In the genomic region with DNA sequence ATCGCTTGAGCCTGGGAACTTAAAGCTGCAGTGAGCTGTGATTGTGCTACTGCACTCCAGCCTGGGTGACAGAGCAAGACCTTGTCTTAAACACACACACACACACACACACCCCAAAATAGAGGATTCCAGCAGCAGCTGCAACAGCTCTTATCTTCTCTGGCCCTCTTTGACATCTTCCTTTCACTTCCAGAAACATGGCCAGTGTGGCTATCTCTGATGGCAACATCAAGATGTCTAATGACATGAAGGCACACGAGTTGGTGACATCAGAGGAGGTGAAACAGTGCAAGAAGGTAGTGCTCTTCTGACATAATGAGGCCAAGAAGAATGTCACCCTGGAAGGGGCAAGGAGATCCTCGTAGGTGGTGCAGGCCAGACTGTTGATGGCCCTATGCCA, we compare ENCODE assay signal across 26 cellular contexts. TPM values are rescaled to one million over a fixed set of nuclear protein-coding genes. Genes with fewer than 3 reads are reported as not detected.
DNase-seq lines count a peak whose midpoint lies in the region; ATAC-seq, FAIRE-seq and TF ChIP-seq lines count a peak whose summit lies in the region.
"Had no signal": no experiment of that assay in that cellular context is flagged by ENCODE, and none has a peak within 500 bp of the region (broad histone marks: within the 10 kb centered on the region; RNA-seq: fewer than 3 reads in every experiment).

No MANE protein-coding gene starts in this region.

- H2BK15ac ChIP-seq in neuronal stem cell (ENCODE audit: low read length): no peak overlapping the region

- H2BK12ac ChIP-seq in neuronal stem cell (ENCODE audit: low read length): no peak overlapping the region

- CTCF ChIA-PET in HepG2 (lab: Yijun Ruan, JAX; ENCODE audit: low intra/inter-chr PET ratio, low total read pairs): no interaction called here
- CTCF ChIA-PET in activated CD4-positive, alpha-beta T cell treated with anti-CD3 and anti-CD28 coated beads, Interleukin-2, amount 10 ng/mL, durations not matched to agents 7 days and 5 days (lab: Charles Lee): interaction anchor here (1.1 kb wide), 1 partner anchor 12 kb away, joined by 3 read pairs; no protein-coding TSS in a partner anchor

- H2BK120ac ChIP-seq in neuronal stem cell (ENCODE audit: low read depth, low read length): no peak overlapping the region

- H3K27ac ChIP-seq in HepG2 (ENCODE audit: extremely low read length, insufficient read depth, low read length) (no peak overlapping the region), right lobe of liver (no peak overlapping the region), neuronal stem cell (replicated peaks; ENCODE audit: low read length) (no peak overlapping the region)
- H3K27ac ChIP-seq: 22Rv1; A549; BLaER1 treated with 17β-estradiol and CSF1 and Interleukin-3, amounts not matched to agents 10 nM and 100 nM; C4-2B had no signal

- DNase-seq in HepG2 (ENCODE audit: low spot score) (no peak), right lobe of liver (no peak), bronchial epithelial cell (ENCODE audit: low read depth) (no peak), neuronal stem cell (ENCODE audit: low spot score) (no peak), NCI-H69 (lab: John Stamatoyannopoulos, UW) (no peak), DMS153 treated with DMSO at 0.1 percent for 48 hours (lab: John Stamatoyannopoulos, UW; ENCODE audit: unreplicated experiment) (no peak)
- no peak for DNase-seq in activated CD4-positive, alpha-beta T cell treated with anti-CD3 and anti-CD28 coated beads, Interleukin-2, amount 10 ng/mL, durations not matched to agents 7 days and 5 days
- DNase-seq: AML-193; Caco-2; Calu3; CD4-positive, alpha-beta T cell; CD8-positive, alpha-beta T cell; DMS53; DMS79; DND-41; EL; GDM1 had no signal

- H3K9ac ChIP-seq in HepG2 (ENCODE audit: insufficient read depth, low read depth, low read length) (no peak overlapping the region), neuronal stem cell (ENCODE audit: low read depth, low read length, poor library complexity) (no peak overlapping the region)
- H3K9ac ChIP-seq: BLaER1 treated with 17β-estradiol and CSF1 and Interleukin-3, amounts not matched to agents 10 nM and 100 nM had no signal

- no peaks in the 10 kb centered on the region for H3K79me2 ChIP-seq in HepG2 (ENCODE audit: insufficient read depth, low read length)

- H2BK5ac ChIP-seq in neuronal stem cell (ENCODE audit: low read length): peak overlapping the region; percentile 25

- TF ChIP-seq EP300 in HepG2 (IDR thresholded peaks at IDR 0.05; ENCODE audit: low read depth in 2 of 2, low read length in 2 of 2) (no peak), HepG2 (CRISPR knock-in tag; IDR thresholded peaks at IDR 0.05; ENCODE audit: borderline replicate concordance) (no peak)

- in situ Hi-C loops in HepG2 (cut with HindIII; ENCODE audit: extremely low pct_ligation_motif_present, low pct_unique_long_range_greater_than_20kb): no loop called here

- POLR2A ChIA-PET in HepG2 (lab: Yijun Ruan, JAX): no interaction called here
- POLR2A ChIA-PET in activated CD4-positive, alpha-beta T cell treated with anti-CD3 and anti-CD28 coated beads, Interleukin-2, amount 10 ng/mL, durations not matched to agents 7 days and 5 days (lab: Charles Lee): no interaction called here

- no peak overlapping the region for H4K91ac ChIP-seq in neuronal stem cell (ENCODE audit: low read depth, low read length, poor library complexity)

- H4K20me1 ChIP-seq in HepG2 (ENCODE audit: insufficient read depth, low read length): no peaks in the 10 kb centered on the region
- H4K20me1 ChIP-seq: BLaER1 treated with 17β-estradiol and CSF1 and Interleukin-3, amounts not matched to agents 10 nM and 100 nM had no signal

- H3K4me3 ChIP-seq in HepG2 (replicated peaks in 1 of 3; ENCODE audit: insufficient read depth in 1 of 3, low read depth in 2 of 3, low read length in 3 of 3) (no peak overlapping the region), right lobe of liver (no peak overlapping the region), bronchial epithelial cell (ENCODE audit: low read depth, low read length) (no peak overlapping the region), neuronal stem cell (ENCODE audit: low read length in 2 of 2) (no peak overlapping the region)
- H3K4me3 ChIP-seq: A549; BLaER1 treated with 17β-estradiol and CSF1 and Interleukin-3, amounts not matched to agents 10 nM and 100 nM; GM12878 had no signal

- H3K36me3 ChIP-seq in HepG2 (replicated peaks in 1 of 2; ENCODE audit: control insufficient read depth in 1 of 2, insufficient read depth in 2 of 2, low read length in 2 of 2): no peaks in the 10 kb centered on the region
- no peaks in the 10 kb centered on the region for H3K36me3 ChIP-seq in right lobe of liver
- H3K36me3 ChIP-seq in bronchial epithelial cell (ENCODE audit: control insufficient read depth, insufficient read depth, low read length): no peaks in the 10 kb centered on the region
- no peaks in the 10 kb centered on the region for H3K36me3 ChIP-seq in neuronal stem cell (replicated peaks in 1 of 2; ENCODE audit: control insufficient read depth in 2 of 2, insufficient read depth in 2 of 2, low read length in 2 of 2)
- H3K36me3 ChIP-seq: BLaER1 treated with 17β-estradiol and CSF1 and Interleukin-3, amounts not matched to agents 10 nM and 100 nM had no signal

- TF ChIP-seq POLR2A in HepG2 (IDR thresholded peaks at IDR 0.05; ENCODE audit: insufficient read depth in 1 of 2, low read depth in 2 of 2, low read length in 2 of 2) (no peak), right lobe of liver (IDR thresholded peaks at IDR 0.05) (no peak)

- no peaks in the 10 kb centered on the region for H3K36me3 Mint-ChIP-seq in activated CD4-positive, alpha-beta T cell treated with anti-CD3 and anti-CD28 coated beads, Interleukin-2, amount 10 ng/mL, durations not matched to agents 7 days and 5 days (ENCODE audit: low read depth)
- H3K36me3 Mint-ChIP-seq: CD8-positive, alpha-beta T cell had no signal

- no peak overlapping the region for H3K4me3 Mint-ChIP-seq in activated CD4-positive, alpha-beta T cell treated with anti-CD3 and anti-CD28 coated beads, Interleukin-2, amount 10 ng/mL, durations not matched to agents 7 days and 5 days
- H3K4me3 Mint-ChIP-seq: B cell; CD4-positive, alpha-beta T cell; CD8-positive, alpha-beta T cell had no signal

- H3K4me2 ChIP-seq in HepG2 (ENCODE audit: low read depth, low read length) (no peak overlapping the region), neuronal stem cell (ENCODE audit: insufficient read depth, low read length, poor library complexity, severe bottlenecking) (no peak overlapping the region)
- H3K4me2 ChIP-seq: A549; BLaER1 treated with 17β-estradiol and CSF1 and Interleukin-3, amounts not matched to agents 10 nM and 100 nM had no signal

- intact Hi-C loops in HepG2 (cut with micrococcal nuclease; ENCODE audit: unreplicated experiment) (no loop called here), right lobe of liver (cut with DNase I) (no loop called here)

- H3K18ac ChIP-seq in neuronal stem cell (ENCODE audit: low read length): no peak overlapping the region

- no peak for TF ChIP-seq RAD21 in HepG2 (CRISPR knock-in tag; IDR thresholded peaks at IDR 0.05)

- H3K27me3 Mint-ChIP-seq in activated CD4-positive, alpha-beta T cell treated with anti-CD3 and anti-CD28 coated beads, Interleukin-2, amount 10 ng/mL, durations not matched to agents 7 days and 5 days: peaks cover 2% of the 10 kb centered on the region
- H3K27me3 Mint-ChIP-seq: B cell; CD4-positive, alpha-beta T cell had no signal

- WGBS in HepG2 (ENCODE audit: low lambda C conversion rate): 20% methylated on average over 2 of the region's 3 CpGs
- WGBS in right lobe of liver (ENCODE audit: insufficient coverage, low coverage, low lambda C conversion rate, missing lambda C conversion rate): 57% methylated on average over 1 of the region's 3 CpGs
- no CpG with 5 or more reads among the region's 3 CpGs for WGBS in neuronal stem cell (ENCODE audit: extremely low coverage in 2 of 2, insufficient read length in 2 of 2, insufficient replicate concordance in 1 of 2), 2 donors

- no peaks in the 10 kb centered on the region for H3K27me3 ChIP-seq in HepG2 (ENCODE audit: control insufficient read depth in 1 of 2, insufficient read depth in 2 of 2, low read length in 2 of 2)
- no peaks in the 10 kb centered on the region for H3K27me3 ChIP-seq in right lobe of liver
- H3K27me3 ChIP-seq in bronchial epithelial cell (ENCODE audit: control insufficient read depth, insufficient read depth, low read length): no peaks in the 10 kb centered on the region
- no peaks in the 10 kb centered on the region for H3K27me3 ChIP-seq in neuronal stem cell (ENCODE audit: control insufficient read depth in 3 of 3, insufficient read depth in 3 of 3, low read depth in 1 of 3, low read length in 3 of 3)
- H3K27me3 ChIP-seq: BLaER1 treated with 17β-estradiol and CSF1 and Interleukin-3, amounts not matched to agents 10 nM and 100 nM had no signal

- no peaks in the 10 kb centered on the region for H3K9me3 Mint-ChIP-seq in activated CD4-positive, alpha-beta T cell treated with anti-CD3 and anti-CD28 coated beads, Interleukin-2, amount 10 ng/mL, durations not matched to agents 7 days and 5 days
- H3K9me3 Mint-ChIP-seq: CD4-positive, alpha-beta T cell; CD8-positive, alpha-beta T cell had no signal

- H4K8ac ChIP-seq in neuronal stem cell (ENCODE audit: low read depth, low read length): no peak overlapping the region

- H3K14ac ChIP-seq in neuronal stem cell (ENCODE audit: low read length): no peak overlapping the region

- H3K9me3 ChIP-seq in HepG2 (ENCODE audit: low read length) (no peaks in the 10 kb centered on the region), right lobe of liver (no peaks in the 10 kb centered on the region), neuronal stem cell (replicated peaks in 1 of 2; ENCODE audit: control insufficient read depth in 2 of 2, insufficient read depth in 1 of 2, low read depth in 1 of 2, low read length in 2 of 2) (peaks cover 0 to 2% of the 10 kb centered on the region in 2 donors)
- H3K9me3 ChIP-seq: A549; BLaER1 treated with 17β-estradiol and CSF1 and Interleukin-3, amounts not matched to agents 10 nM and 100 nM; Caco-2 had no signal

- H3K4ac ChIP-seq in neuronal stem cell (ENCODE audit: low read length): no peak overlapping the region

- FAIRE-seq in HepG2 (lab: Jason Lieb, UNC): no peak
- peak; percentile 91 for FAIRE-seq in bronchial epithelial cell (lab: Jason Lieb, UNC)
- FAIRE-seq: A549, D721Med, GM12878, GM12892, GM18507 had no signal

- H2AFZ ChIP-seq in HepG2 (ENCODE audit: low read length): no peak overlapping the region
- H2AFZ ChIP-seq in neuronal stem cell (ENCODE audit: low read length): no peak overlapping the region

- no peaks in the 10 kb centered on the region for H3K79me1 ChIP-seq in neuronal stem cell (ENCODE audit: low read depth, low read length)

- H3K4me1 ChIP-seq in HepG2 (ENCODE audit: insufficient read depth, low read length): peaks cover 44% of the 10 kb centered on the region
- H3K4me1 ChIP-seq in right lobe of liver: peaks cover 0 to 24% (median 12%) of the 10 kb centered on the region in 4 donors
- peaks cover 0 to 5% of the 10 kb centered on the region in 2 donors for H3K4me1 ChIP-seq in neuronal stem cell (ENCODE audit: control insufficient read depth in 2 of 2, insufficient read depth in 1 of 2, low read depth in 1 of 2, low read length in 2 of 2)
- H3K4me1 ChIP-seq: A549, Caco-2 had no signal

- no peak overlapping the region for H2AK5ac ChIP-seq in neuronal stem cell (ENCODE audit: low read depth, low read length)

- H3K27ac Mint-ChIP-seq in activated CD4-positive, alpha-beta T cell treated with anti-CD3 and anti-CD28 coated beads, Interleukin-2, amount 10 ng/mL, durations not matched to agents 7 days and 5 days: no peak overlapping the region
- H3K27ac Mint-ChIP-seq: B cell; CD4-positive, alpha-beta T cell; CD8-positive, alpha-beta T cell had no signal

- BruUV-seq in HepG2 (replicated peaks; lab: Mats Ljungman, UMichigan): no TSS peak

- no peak for TF ChIP-seq CTCF in HepG2 (CRISPR knock-in tag; IDR thresholded peaks at IDR 0.05)
- TF ChIP-seq CTCF in right lobe of liver (IDR thresholded peaks at IDR 0.05): no peak
- no peak for TF ChIP-seq CTCF in bronchial epithelial cell (IDR thresholded peaks at IDR 0.05; ENCODE audit: insufficient read depth, low read length, severe bottlenecking)

- no peak overlapping the region for H3K23ac ChIP-seq in neuronal stem cell (ENCODE audit: low read depth, low read length, poor library complexity)

- ATAC-seq in HepG2 (no peak), right lobe of liver (no peak)
- ATAC-seq: A549; CD8-positive, alpha-beta T cell; GM12878 had no signal

- H3K4me1 Mint-ChIP-seq in activated CD4-positive, alpha-beta T cell treated with anti-CD3 and anti-CD28 coated beads, Interleukin-2, amount 10 ng/mL, durations not matched to agents 7 days and 5 days: peaks cover 2% of the 10 kb centered on the region
- H3K4me1 Mint-ChIP-seq: B cell had no signal

RNA-seq across cellular contexts. Expression of gene CLYBL, which starts 24.0 kb away (rescaled TPM):
- 9.6 and 14.5 TPM in 2 replicates for total RNA-seq in HepG2 (2016; rRNA removed; fragmentation: Illumina TruSeq; extraction: Trizol)
- total RNA-seq in HepG2 (2016; cell fraction: cytosol; rRNA removed; fragmentation: Illumina TruSeq; extraction: Trizol; ENCODE audit: low read depth): 2.0 and 2.9 TPM in 2 replicates
- total RNA-seq in HepG2 (2016; cell fraction: insoluble cytoplasmic fraction; rRNA removed; fragmentation: Illumina TruSeq; extraction: Trizol): 9.5 and 15.4 TPM in 2 replicates
- total RNA-seq in HepG2 (2016; cell fraction: membrane; rRNA removed; fragmentation: Illumina TruSeq; extraction: Trizol): 3.3 and 3.6 TPM in 2 replicates
- 6.5 and 8.3 TPM in 2 replicates for total RNA-seq in HepG2 (2016; cell fraction: nucleus; rRNA removed; fragmentation: Illumina TruSeq; extraction: Trizol)
- 10.7 and 12.7 TPM in 2 replicates for polyA plus RNA-seq in HepG2 (2011; rRNA removed)
- 5.3 and 10.1 TPM in 2 replicates for polyA plus RNA-seq in HepG2 (2011; cell fraction: cytosol; rRNA removed)
- polyA plus RNA-seq in HepG2 (2011; cell fraction: nucleus; rRNA removed): 10.8 and 13.7 TPM in 2 replicates
- 13.3 and 18.6 TPM in 2 replicates for polyA plus RNA-seq in HepG2 (2012)
- 2.8 and 3.7 TPM in 2 replicates for polyA plus RNA-seq in HepG2 (2016; cell fraction: cytosol; fragmentation: Illumina TruSeq; extraction: Trizol; ENCODE audit: low read depth)
- 21.4 and 21.5 TPM in 2 replicates for polyA plus RNA-seq in HepG2 (2016; cell fraction: insoluble cytoplasmic fraction; fragmentation: Illumina TruSeq; extraction: Trizol; ENCODE audit: low read depth)
- polyA plus RNA-seq in HepG2 (2016; cell fraction: membrane; fragmentation: Illumina TruSeq; extraction: Trizol; ENCODE audit: low read depth): 4.2 and 5.1 TPM in 2 replicates
- 12.2 and 12.3 TPM in 2 replicates for polyA plus RNA-seq in HepG2 (2016; cell fraction: nucleus; fragmentation: Illumina TruSeq; extraction: Trizol; ENCODE audit: insufficient read depth, low read depth)
- 1.0 and 3.9 TPM in 2 replicates for polyA minus RNA-seq in HepG2 (2011; rRNA and poly(A)+ RNA removed; ENCODE audit: low replicate concordance)
- polyA minus RNA-seq in HepG2 (2011; cell fraction: cytosol; rRNA and poly(A)+ RNA removed): 4.7 and 5.9 TPM in 2 replicates
- polyA minus RNA-seq in HepG2 (2011; cell fraction: nucleus; rRNA and poly(A)+ RNA removed): 18.8 and 21.1 TPM in 2 replicates
- 10 to 100 TPM; 38.1 to 56.8 (median 46.4) TPM for total RNA-seq in right lobe of liver
- 1.8 and 3.2 TPM in 2 replicates for total RNA-seq in bronchial epithelial cell
- 15.5 TPM for polyA plus RNA-seq in neuronal stem cell (2013, experiment 1 of 2)
- 14.1 TPM for polyA plus RNA-seq in neuronal stem cell (2013, experiment 2 of 2)
- 10 to 100 TPM; 12.2 to 13.0 TPM for total RNA-seq in activated CD4-positive, alpha-beta T cell treated with anti-CD3 and anti-CD28 coated beads, Interleukin-2, amount 10 ng/mL, durations not matched to agents 7 days and 5 days
